17 cellular contexts compared by ENCODE assay signal in the genomic region with DNA sequence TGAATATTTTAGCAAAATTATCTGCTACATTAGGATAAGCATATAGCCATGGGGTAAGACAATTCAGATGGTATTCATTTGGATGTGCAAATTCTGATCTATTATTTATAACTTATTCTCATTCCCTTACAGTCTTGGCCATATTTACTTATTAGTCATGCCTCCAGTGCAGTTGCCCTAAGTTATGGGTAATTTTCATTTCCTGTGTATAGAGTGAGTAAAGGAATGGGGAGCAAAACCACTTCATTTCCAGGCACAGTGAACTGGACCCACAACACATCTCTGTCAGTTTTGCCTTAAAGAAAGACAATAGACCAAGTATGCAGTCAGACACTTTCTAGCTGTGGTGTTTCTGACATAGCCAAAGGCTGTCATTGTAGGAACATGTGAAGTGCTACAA.
DNase-seq lines count a peak whose midpoint lies in the region; ATAC-seq, FAIRE-seq and TF ChIP-seq lines count a peak whose summit lies in the region.
"Had no signal": no experiment of that assay in that cellular context is flagged by ENCODE, and none has a peak within 500 bp of the region (broad histone marks: within the 10 kb centered on the region; RNA-seq: fewer than 3 reads in every experiment).

No MANE protein-coding gene starts in this region.

- H3K27me3 ChIP-seq in IMR-90 (ENCODE audit: control insufficient read depth, insufficient read depth, low read length) (no peaks in the 10 kb centered on the region), GM12878 (replicated peaks in 1 of 2; ENCODE audit: control insufficient read depth in 2 of 2, insufficient read depth in 2 of 2, low read length in 1 of 2) (no peaks in the 10 kb centered on the region)

- no peak overlapping the region for H3K4ac ChIP-seq in IMR-90 (ENCODE audit: low read depth, low read length)

- H3K4me1 ChIP-seq in IMR-90 (ENCODE audit: control insufficient read depth, insufficient read depth, low read length) (no peaks in the 10 kb centered on the region), GM12878 (ENCODE audit: control insufficient read depth, insufficient read depth, low read length) (no peaks in the 10 kb centered on the region)
- H3K4me1 ChIP-seq: HAP-1 had no signal

- H3K9ac ChIP-seq in IMR-90 (ENCODE audit: low read depth, low read length): no peak overlapping the region
- H3K9ac ChIP-seq in GM12878 (ENCODE audit: control insufficient read depth, insufficient read depth, low read length): no peak overlapping the region

- H3K9me3 ChIP-seq in IMR-90 (ENCODE audit: control insufficient read depth, insufficient read depth, low read length) (no peaks in the 10 kb centered on the region), GM12878 (replicated peaks; ENCODE audit: control insufficient read depth, insufficient read depth, low read length) (no peaks in the 10 kb centered on the region)
- H3K9me3 ChIP-seq: HAP-1 had no signal

- no peak for TF ChIP-seq EP300 in GM12878 (IDR thresholded peaks at IDR 0.05; ENCODE audit: borderline replicate concordance in 1 of 2, control insufficient read depth in 1 of 2, low read depth in 2 of 2, low read length in 2 of 2)

- no TSS peak for BruUV-seq in IMR-90 (replicated peaks; lab: Mats Ljungman, UMichigan)
- BruUV-seq in GM12878 (replicated peaks; lab: Mats Ljungman, UMichigan): no TSS peak

- CTCF ChIA-PET in IMR-90 (lab: Yijun Ruan, JAX) (no interaction called here), GM12878 (lab: Yijun Ruan, JAX) (no interaction called here)

- H2AK5ac ChIP-seq in IMR-90 (ENCODE audit: low read depth, low read length): no peak overlapping the region

- no peak overlapping the region for H3K4me3 ChIP-seq in IMR-90 (ENCODE audit: insufficient read depth, low read depth, low read length)
- H3K4me3 ChIP-seq in GM12878: no peak overlapping the region
- H3K4me3 ChIP-seq: HAP-1 had no signal

- FAIRE-seq in GM12878 (lab: Jason Lieb, UNC): peak; percentile 38
- FAIRE-seq: HTR-8/SVneo had no signal

- H2BK15ac ChIP-seq in IMR-90 (ENCODE audit: low read depth, low read length): no peak overlapping the region

- no peak overlapping the region for H3K18ac ChIP-seq in IMR-90 (ENCODE audit: low read depth, low read length)

- RAD21 ChIA-PET in GM12878 (lab: Charles Lee; ENCODE audit: unreplicated experiment): no interaction called here

- TF ChIP-seq CTCF in IMR-90 (conservative IDR thresholded peaks at IDR 0.05; ENCODE audit: low read depth, low read length): no peak
- TF ChIP-seq CTCF in GM12878 (IDR thresholded peaks at IDR 0.05 in 2 of 3, conservative IDR thresholded peaks at IDR 0.05 in 1 of 3; ENCODE audit: control insufficient read depth in 2 of 3, extremely low read depth in 1 of 3, insufficient read depth in 1 of 3, low read depth in 3 of 3, low read length in 3 of 3): no peak

- no peak overlapping the region for H2BK20ac ChIP-seq in IMR-90 (ENCODE audit: low read depth, low read length)

- SMC1A ChIA-PET in GM12878 (lab: Charles Lee; ENCODE audit: uncharacterized antibody, unreplicated experiment): interaction anchor here (1.2 kb wide), 1 partner anchor 9 kb away, joined by 3 read pairs; no protein-coding TSS in a partner anchor

- H2BK120ac ChIP-seq in IMR-90 (ENCODE audit: low read depth, low read length): no peak overlapping the region

- H3K27ac ChIP-seq in IMR-90 (ENCODE audit: insufficient read depth, low read length): no peak overlapping the region
- H3K27ac ChIP-seq in GM12878 (ENCODE audit: control insufficient read depth, insufficient read depth): no peak overlapping the region

- no peak overlapping the region for H3K14ac ChIP-seq in IMR-90 (replicated peaks; ENCODE audit: low read depth, low read length)

- H3K36me3 ChIP-seq in IMR-90 (ENCODE audit: control insufficient read depth, insufficient read depth, low read length): no peaks in the 10 kb centered on the region
- H3K36me3 ChIP-seq in GM12878 (ENCODE audit: control insufficient read depth in 2 of 2, insufficient read depth in 2 of 2, low read length in 1 of 2): no peaks in the 10 kb centered on the region
- H3K36me3 ChIP-seq: HAP-1 had no signal

- H3K9me1 ChIP-seq in IMR-90 (ENCODE audit: insufficient read depth, low read length): no peaks in the 10 kb centered on the region

- H3K56ac ChIP-seq in IMR-90 (ENCODE audit: extremely low read depth, insufficient read depth, low read length): no peak overlapping the region

- no peaks in the 10 kb centered on the region for H3K79me1 ChIP-seq in IMR-90 (ENCODE audit: low read depth in 1 of 2, low read length in 2 of 2)

- TF ChIP-seq POLR2A in IMR-90 (IDR thresholded peaks at IDR 0.05; ENCODE audit: low read depth, low read length) (no peak), GM12878 (IDR thresholded peaks at IDR 0.05; ENCODE audit: low read depth, low read length) (no peak), GM18505 (IDR thresholded peaks at IDR 0.05; ENCODE audit: borderline replicate concordance, extremely low read depth, insufficient read depth, insufficient read length) (no peak)

- H3K79me2 ChIP-seq in GM12878 (ENCODE audit: control insufficient read depth, insufficient read depth, low read length): no peaks in the 10 kb centered on the region

- H3K23ac ChIP-seq in IMR-90 (ENCODE audit: low read depth, low read length): no peak overlapping the region

- ATAC-seq in IMR-90 (ENCODE audit: low read depth): peak; percentile 75
- no peak for ATAC-seq in GM12878
- no peak for ATAC-seq in left cardiac atrium
- ATAC-seq in GM18505 (IDR thresholded peaks at IDR 0.05; ENCODE audit: unreplicated experiment): no peak

- DNase-seq in EL (peak; percentile 34), IMR-90 (peak; percentile 40), GM12878 (ENCODE audit: low read depth, low spot score) (no peak), iris pigment epithelial cell (ENCODE audit: low read depth) (peak; percentile 26), NCI-H345 treated with DMSO at 0.1 percent for 48 hours (lab: John Stamatoyannopoulos, UW; ENCODE audit: unreplicated experiment) (no peak), left cardiac atrium (no peak), Kasumi-1 (lab: John Stamatoyannopoulos, UW) (no peak)
- DNase-seq: CD4-positive, alpha-beta T cell; DMS79; NCI-H1092; NCI-H2107; NCI-H226; NCI-H69; SHP77 had no signal

- TF ChIP-seq RAD21 in IMR-90 (IDR thresholded peaks at IDR 0.05; ENCODE audit: low read length) (no peak), GM12878 (IDR thresholded peaks at IDR 0.05; ENCODE audit: insufficient read depth, low read depth, low read length) (no peak)

- H2BK5ac ChIP-seq in IMR-90 (ENCODE audit: low read depth, low read length, poor library complexity, severe bottlenecking): no peak overlapping the region

- H3K4me2 ChIP-seq in IMR-90 (ENCODE audit: low read depth, low read length): no peak overlapping the region
- H3K4me2 ChIP-seq in GM12878 (ENCODE audit: control insufficient read depth, insufficient read depth): no peak overlapping the region

- dilution Hi-C loops in IMR-90 (cut with HindIII; ENCODE audit: low sequenced_read_pairs, unreplicated experiment): no loop called here

- in situ Hi-C loops in IMR-90 (cut with MboI; ENCODE audit: low sequenced_read_pairs) (loop anchor here (25.0 kb wide), 1 partner anchor 101 kb away; no protein-coding TSS in a partner anchor), GM12878 (cut with MboI) (no loop called here)

- POLR2A ChIA-PET in IMR-90 (lab: Charles Lee; ENCODE audit: unreplicated experiment): no interaction called here
- POLR2A ChIA-PET in GM12878 (lab: Charles Lee): no interaction called here

- no peak overlapping the region for H4K8ac ChIP-seq in IMR-90 (ENCODE audit: low read depth in 2 of 2, low read length in 2 of 2)

- H2AK9ac ChIP-seq in IMR-90 (replicated peaks; ENCODE audit: low read depth, low read length, poor library complexity): no peak overlapping the region

- intact Hi-C loops in IMR-90 (cut with micrococcal nuclease) (no loop called here), GM12878 (cut with micrococcal nuclease; ENCODE audit: unreplicated experiment) (no loop called here), left cardiac atrium (cut with DNase I) (no loop called here)

- H2AFZ ChIP-seq in IMR-90 (replicated peaks; ENCODE audit: low read length, poor library complexity): no peak overlapping the region
- no peak overlapping the region for H2AFZ ChIP-seq in GM12878 (ENCODE audit: control insufficient read depth, low read depth, low read length)

- no peaks in the 10 kb centered on the region for H4K20me1 ChIP-seq in IMR-90 (ENCODE audit: insufficient read depth, low read length)
- no peaks in the 10 kb centered on the region for H4K20me1 ChIP-seq in GM12878 (ENCODE audit: control insufficient read depth, insufficient read depth)

- H4K91ac ChIP-seq in IMR-90 (ENCODE audit: insufficient read depth, low read depth, low read length): no peak overlapping the region

- H4K5ac ChIP-seq in IMR-90 (ENCODE audit: low read depth, low read length): no peak overlapping the region

TF ChIP-seq in IMR-90, 13 proteins besides CTCF, POLR2A, EP300 and RAD21 (continues in another document):
- no peak for TF ChIP-seq CEBPB (IDR thresholded peaks at IDR 0.05; ENCODE audit: low read depth, low read length)
- TF ChIP-seq, protein P1, sequence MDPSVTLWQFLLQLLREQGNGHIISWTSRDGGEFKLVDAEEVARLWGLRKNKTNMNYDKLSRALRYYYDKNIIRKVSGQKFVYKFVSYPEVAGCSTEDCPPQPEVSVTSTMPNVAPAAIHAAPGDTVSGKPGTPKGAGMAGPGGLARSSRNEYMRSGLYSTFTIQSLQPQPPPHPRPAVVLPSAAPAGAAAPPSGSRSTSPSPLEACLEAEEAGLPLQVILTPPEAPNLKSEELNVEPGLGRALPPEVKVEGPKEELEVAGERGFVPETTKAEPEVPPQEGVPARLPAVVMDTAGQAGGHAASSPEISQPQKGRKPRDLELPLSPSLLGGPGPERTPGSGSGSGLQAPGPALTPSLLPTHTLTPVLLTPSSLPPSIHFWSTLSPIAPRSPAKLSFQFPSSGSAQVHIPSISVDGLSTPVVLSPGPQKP (IDR thresholded peaks at IDR 0.05; ENCODE audit: borderline replicate concordance, low read depth, low read length): no peak

TF ChIP-seq in GM12878, 131 proteins besides CTCF, POLR2A, EP300 and RAD21 (continues in another document):
- TF ChIP-seq, protein P2, sequence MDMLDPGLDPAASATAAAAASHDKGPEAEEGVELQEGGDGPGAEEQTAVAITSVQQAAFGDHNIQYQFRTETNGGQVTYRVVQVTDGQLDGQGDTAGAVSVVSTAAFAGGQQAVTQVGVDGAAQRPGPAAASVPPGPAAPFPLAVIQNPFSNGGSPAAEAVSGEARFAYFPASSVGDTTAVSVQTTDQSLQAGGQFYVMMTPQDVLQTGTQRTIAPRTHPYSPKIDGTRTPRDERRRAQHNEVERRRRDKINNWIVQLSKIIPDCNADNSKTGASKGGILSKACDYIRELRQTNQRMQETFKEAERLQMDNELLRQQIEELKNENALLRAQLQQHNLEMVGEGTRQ (IDR thresholded peaks at IDR 0.05; ENCODE audit: borderline replicate concordance, low read depth, low read length): no peak
- TF ChIP-seq MYC (IDR thresholded peaks at IDR 0.05; ENCODE audit: insufficient read depth, insufficient read length, insufficient replicate concordance, low read length, severe bottlenecking) (no peak), MTA3 (IDR thresholded peaks at IDR 0.05; ENCODE audit: borderline replicate concordance, low read length) (no peak)

Comparison
In these comparisons a context has a peak if more than half of its experiments do, and no peak if none do; other contexts are left out.
1. DNase-seq: peak in EL (single experiment), IMR-90 (single experiment) and iris pigment epithelial cell (single experiment); none in GM12878 (single experiment), NCI-H345 treated with DMSO at 0.1 percent for 48 hours (single experiment), left cardiac atrium (single experiment) and Kasumi-1 (0 of 2).